In genomic region chr1:60874703-60875102, GRCh38 we compare ENCODE assay signal across 8 cellular contexts.
DNase-seq lines count a peak whose midpoint lies in the region; ATAC-seq and TF ChIP-seq lines count a peak whose summit lies in the region.
"Had no signal": no experiment of that assay in that cellular context is flagged by ENCODE, and none has a peak within 500 bp of the region (broad histone marks: within the 10 kb centered on the region; RNA-seq: fewer than 3 reads in every experiment).

No MANE protein-coding gene starts in this region.

- TF ChIP-seq CTCF in cardiac fibroblast (IDR thresholded peaks at IDR 0.05; ENCODE audit: low read depth, low read length) (no peak), psoas muscle (IDR thresholded peaks at IDR 0.05) (no peak), colonic mucosa (IDR thresholded peaks at IDR 0.05) (no peak)

- DNase-seq in GM03348 (ENCODE audit: low spot score) (peak; percentile 48), M059J (ENCODE audit: low read depth) (peak; percentile 73), cardiac fibroblast (ENCODE audit: low read depth in 2 of 2) (peak; percentile 63 to 79), psoas muscle (no peak), SW 1271 (lab: John Stamatoyannopoulos, UW) (no peak), colonic mucosa (no peak), HuH-7.5 (ENCODE audit: low spot score) (no peak)
- DNase-seq: activated naive CD4-positive, alpha-beta T cell treated with anti-CD3 and anti-CD28 coated beads, Interleukin-2, amount 50 U/mL, for 16 hours had no signal

- no peaks in the 10 kb centered on the region for H3K9me3 ChIP-seq in psoas muscle
- H3K9me3 ChIP-seq in colonic mucosa: no peaks in the 10 kb centered on the region

- 84 to 91% (median 86%) methylated on average over 4 of the region's 4 CpGs for WGBS in psoas muscle, 3 donors

- peak; percentile 62 to 79 (median 70) for ATAC-seq in psoas muscle

- H3K27me3 ChIP-seq in psoas muscle (ENCODE audit: insufficient read depth in 3 of 3, low read length in 2 of 3): no peaks in the 10 kb centered on the region
- no peaks in the 10 kb centered on the region for H3K27me3 ChIP-seq in colonic mucosa

- no peaks in the 10 kb centered on the region for H3K4me1 ChIP-seq in psoas muscle
- H3K4me1 ChIP-seq in colonic mucosa: no peaks in the 10 kb centered on the region

- H3K4me3 ChIP-seq in cardiac fibroblast (replicated peaks in 1 of 2; ENCODE audit: low read depth in 2 of 2, low read length in 2 of 2) (no peak overlapping the region), psoas muscle (no peak overlapping the region), colonic mucosa (no peak overlapping the region)

- intact Hi-C loops in psoas muscle (cut with DNase I) (no loop called here), colonic mucosa (cut with DNase I) (no loop called here)

- H3K27ac ChIP-seq in psoas muscle (no peak overlapping the region), colonic mucosa (no peak overlapping the region)

- H3K36me3 ChIP-seq in psoas muscle (ENCODE audit: insufficient read depth in 1 of 2, low read depth in 1 of 2) (no peaks in the 10 kb centered on the region), colonic mucosa (no peaks in the 10 kb centered on the region)

- H3K9ac ChIP-seq in colonic mucosa (ENCODE audit: low read depth in 2 of 2, low read length in 2 of 2): no peak overlapping the region

Comparison
In these comparisons a context has a peak if more than half of its experiments do, and no peak if none do; other contexts are left out.
1. DNase-seq: peak in GM03348 (single experiment), M059J (single experiment) and cardiac fibroblast (2 of 2); none in psoas muscle (0 of 2), SW 1271 (0 of 2), colonic mucosa (single experiment) and HuH-7.5 (single experiment).